Comparison of ENCODE assay signal across 1 cellular context in the genomic region with DNA sequence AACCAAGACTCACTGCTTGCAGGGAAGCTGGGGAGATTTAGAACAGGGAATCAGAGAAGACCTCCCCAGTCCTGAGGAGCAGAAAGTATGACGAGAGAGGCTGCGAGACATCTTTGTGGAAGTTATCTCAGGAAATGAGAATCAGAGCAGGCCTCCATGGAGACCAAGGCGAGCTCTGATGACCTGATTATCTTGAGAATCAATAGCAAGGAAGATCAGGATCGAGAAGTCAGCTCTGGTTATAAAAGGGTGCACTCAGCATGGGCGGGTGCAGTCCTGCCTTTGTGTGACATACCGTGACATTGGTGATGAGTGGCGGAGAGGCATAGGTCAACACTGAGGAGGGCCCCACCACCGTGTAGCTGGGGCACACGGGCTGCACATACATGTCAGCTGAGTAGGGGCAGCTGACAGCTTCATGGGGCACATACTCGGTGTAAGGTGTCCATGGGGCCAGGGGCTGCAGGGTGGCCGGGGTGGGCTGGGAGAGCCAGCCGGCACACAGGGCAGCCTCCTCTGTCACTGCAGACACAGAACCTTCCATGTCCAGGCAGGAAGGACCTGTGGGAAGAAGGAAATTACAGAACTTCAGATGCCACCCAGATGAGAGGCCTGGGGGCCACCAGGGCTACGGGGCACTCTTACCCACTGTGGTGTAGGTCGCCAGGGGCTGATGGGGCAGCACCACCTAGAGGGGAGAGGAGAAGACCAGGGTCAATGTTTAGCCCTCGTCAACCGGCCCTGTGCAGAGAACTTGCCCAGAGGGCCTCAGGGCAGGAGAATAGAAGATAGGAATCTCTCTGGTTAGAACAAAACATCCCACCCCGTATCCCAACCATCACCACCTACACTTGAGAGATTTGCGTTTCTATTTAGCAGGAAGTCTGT.
TF ChIP-seq lines count a peak whose summit lies in the region.

No MANE protein-coding gene starts in this region.

TF ChIP-seq in WTC11, 78 proteins besides CTCF, POLR2A, EP300 and RAD21:
- TF ChIP-seq, protein P1, sequence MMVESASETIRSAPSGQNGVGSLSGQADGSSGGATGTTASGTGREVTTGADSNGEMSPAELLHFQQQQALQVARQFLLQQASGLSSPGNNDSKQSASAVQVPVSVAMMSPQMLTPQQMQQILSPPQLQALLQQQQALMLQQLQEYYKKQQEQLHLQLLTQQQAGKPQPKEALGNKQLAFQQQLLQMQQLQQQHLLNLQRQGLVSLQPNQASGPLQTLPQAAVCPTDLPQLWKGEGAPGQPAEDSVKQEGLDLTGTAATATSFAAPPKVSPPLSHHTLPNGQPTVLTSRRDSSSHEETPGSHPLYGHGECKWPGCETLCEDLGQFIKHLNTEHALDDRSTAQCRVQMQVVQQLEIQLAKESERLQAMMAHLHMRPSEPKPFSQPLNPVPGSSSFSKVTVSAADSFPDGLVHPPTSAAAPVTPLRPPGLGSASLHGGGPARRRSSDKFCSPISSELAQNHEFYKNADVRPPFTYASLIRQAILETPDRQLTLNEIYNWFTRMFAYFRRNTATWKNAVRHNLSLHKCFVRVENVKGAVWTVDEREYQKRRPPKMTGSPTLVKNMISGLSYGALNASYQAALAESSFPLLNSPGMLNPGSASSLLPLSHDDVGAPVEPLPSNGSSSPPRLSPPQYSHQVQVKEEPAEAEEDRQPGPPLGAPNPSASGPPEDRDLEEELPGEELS (CRISPR knock-in tag; IDR thresholded peaks at IDR 0.05) = no peak
- TF ChIP-seq, protein P2, sequence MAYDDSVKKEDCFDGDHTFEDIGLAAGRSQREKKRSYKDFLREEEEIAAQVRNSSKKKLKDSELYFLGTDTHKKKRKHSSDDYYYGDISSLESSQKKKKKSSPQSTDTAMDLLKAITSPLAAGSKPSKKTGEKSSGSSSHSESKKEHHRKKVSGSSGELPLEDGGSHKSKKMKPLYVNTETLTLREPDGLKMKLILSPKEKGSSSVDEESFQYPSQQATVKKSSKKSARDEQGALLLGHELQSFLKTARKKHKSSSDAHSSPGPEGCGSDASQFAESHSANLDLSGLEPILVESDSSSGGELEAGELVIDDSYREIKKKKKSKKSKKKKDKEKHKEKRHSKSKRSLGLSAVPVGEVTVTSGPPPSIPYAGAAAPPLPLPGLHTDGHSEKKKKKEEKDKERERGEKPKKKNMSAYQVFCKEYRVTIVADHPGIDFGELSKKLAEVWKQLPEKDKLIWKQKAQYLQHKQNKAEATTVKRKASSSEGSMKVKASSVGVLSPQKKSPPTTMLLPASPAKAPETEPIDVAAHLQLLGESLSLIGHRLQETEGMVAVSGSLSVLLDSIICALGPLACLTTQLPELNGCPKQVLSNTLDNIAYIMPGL (CRISPR knock-in tag; IDR thresholded peaks at IDR 0.05) = no peak
- TF ChIP-seq PRRX2 (CRISPR knock-in tag; IDR thresholded peaks at IDR 0.05) (no peak), ZNF219 (CRISPR knock-in tag; IDR thresholded peaks at IDR 0.05; ENCODE audit: borderline replicate concordance) (no peak), EMX1 (CRISPR knock-in tag; IDR thresholded peaks at IDR 0.05) (no peak), ETV6 (CRISPR knock-in tag; IDR thresholded peaks at IDR 0.05) (no peak), ZNF396 (CRISPR knock-in tag; IDR thresholded peaks at IDR 0.05; ENCODE audit: borderline replicate concordance) (no peak)
- TF ChIP-seq, protein P3, sequence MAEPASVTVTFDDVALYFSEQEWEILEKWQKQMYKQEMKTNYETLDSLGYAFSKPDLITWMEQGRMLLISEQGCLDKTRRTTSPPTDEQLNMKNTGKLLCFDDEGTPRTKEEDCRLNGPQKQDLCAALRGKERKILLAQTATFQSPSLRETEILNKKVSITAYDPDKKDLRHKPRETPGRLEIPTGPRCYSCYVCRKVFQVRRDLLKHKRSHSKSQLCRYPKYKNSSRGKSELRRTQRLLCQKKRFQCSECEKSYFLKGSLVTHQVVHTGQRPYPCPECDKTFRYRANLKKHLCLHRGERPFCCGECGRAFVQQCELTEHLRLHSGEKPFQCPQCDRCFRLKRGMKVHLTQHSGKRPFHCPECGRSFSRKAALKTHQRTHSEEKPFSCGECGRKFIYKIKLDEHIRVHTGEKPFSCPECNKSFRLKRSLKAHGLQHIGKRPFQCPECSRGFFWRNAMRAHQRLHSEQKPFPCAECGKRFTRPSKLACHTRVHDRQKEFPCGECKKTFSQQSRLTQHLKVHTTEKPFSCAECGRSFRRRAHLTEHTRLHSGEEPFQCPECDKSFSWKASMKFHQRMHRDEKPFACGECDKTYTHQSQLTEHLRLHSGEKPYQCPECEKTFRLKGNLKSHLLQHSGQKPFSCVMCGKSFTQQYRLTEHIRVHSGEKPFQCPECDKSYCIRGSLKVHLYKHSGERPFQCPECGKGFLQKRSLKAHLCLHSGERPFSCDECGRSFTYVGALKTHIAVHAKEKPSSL (CRISPR knock-in tag; conservative IDR thresholded peaks at IDR 0.05) = no peak
- TF ChIP-seq, protein P4, sequence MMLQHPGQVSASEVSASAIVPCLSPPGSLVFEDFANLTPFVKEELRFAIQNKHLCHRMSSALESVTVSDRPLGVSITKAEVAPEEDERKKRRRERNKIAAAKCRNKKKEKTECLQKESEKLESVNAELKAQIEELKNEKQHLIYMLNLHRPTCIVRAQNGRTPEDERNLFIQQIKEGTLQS (CRISPR knock-in tag; conservative IDR thresholded peaks at IDR 0.05) = no peak
- TF ChIP-seq, protein P5, sequence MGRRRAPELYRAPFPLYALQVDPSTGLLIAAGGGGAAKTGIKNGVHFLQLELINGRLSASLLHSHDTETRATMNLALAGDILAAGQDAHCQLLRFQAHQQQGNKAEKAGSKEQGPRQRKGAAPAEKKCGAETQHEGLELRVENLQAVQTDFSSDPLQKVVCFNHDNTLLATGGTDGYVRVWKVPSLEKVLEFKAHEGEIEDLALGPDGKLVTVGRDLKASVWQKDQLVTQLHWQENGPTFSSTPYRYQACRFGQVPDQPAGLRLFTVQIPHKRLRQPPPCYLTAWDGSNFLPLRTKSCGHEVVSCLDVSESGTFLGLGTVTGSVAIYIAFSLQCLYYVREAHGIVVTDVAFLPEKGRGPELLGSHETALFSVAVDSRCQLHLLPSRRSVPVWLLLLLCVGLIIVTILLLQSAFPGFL (CRISPR knock-in tag; IDR thresholded peaks at IDR 0.05; ENCODE audit: borderline replicate concordance) = no peak
- TF ChIP-seq, protein P6, sequence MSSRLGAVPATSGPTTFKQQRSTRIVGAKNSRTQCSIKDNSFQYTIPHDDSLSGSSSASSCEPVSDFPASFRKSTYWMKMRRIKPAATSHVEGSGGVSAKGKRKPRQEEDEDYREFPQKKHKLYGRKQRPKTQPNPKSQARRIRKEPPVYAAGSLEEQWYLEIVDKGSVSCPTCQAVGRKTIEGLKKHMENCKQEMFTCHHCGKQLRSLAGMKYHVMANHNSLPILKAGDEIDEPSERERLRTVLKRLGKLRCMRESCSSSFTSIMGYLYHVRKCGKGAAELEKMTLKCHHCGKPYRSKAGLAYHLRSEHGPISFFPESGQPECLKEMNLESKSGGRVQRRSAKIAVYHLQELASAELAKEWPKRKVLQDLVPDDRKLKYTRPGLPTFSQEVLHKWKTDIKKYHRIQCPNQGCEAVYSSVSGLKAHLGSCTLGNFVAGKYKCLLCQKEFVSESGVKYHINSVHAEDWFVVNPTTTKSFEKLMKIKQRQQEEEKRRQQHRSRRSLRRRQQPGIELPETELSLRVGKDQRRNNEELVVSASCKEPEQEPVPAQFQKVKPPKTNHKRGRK (CRISPR knock-in tag; IDR thresholded peaks at IDR 0.05; ENCODE audit: borderline replicate concordance) = no peak
- TF ChIP-seq, protein P7, sequence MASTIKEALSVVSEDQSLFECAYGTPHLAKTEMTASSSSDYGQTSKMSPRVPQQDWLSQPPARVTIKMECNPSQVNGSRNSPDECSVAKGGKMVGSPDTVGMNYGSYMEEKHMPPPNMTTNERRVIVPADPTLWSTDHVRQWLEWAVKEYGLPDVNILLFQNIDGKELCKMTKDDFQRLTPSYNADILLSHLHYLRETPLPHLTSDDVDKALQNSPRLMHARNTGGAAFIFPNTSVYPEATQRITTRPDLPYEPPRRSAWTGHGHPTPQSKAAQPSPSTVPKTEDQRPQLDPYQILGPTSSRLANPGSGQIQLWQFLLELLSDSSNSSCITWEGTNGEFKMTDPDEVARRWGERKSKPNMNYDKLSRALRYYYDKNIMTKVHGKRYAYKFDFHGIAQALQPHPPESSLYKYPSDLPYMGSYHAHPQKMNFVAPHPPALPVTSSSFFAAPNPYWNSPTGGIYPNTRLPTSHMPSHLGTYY (CRISPR knock-in tag; IDR thresholded peaks at IDR 0.05) = no peak
- TF ChIP-seq, protein P8, sequence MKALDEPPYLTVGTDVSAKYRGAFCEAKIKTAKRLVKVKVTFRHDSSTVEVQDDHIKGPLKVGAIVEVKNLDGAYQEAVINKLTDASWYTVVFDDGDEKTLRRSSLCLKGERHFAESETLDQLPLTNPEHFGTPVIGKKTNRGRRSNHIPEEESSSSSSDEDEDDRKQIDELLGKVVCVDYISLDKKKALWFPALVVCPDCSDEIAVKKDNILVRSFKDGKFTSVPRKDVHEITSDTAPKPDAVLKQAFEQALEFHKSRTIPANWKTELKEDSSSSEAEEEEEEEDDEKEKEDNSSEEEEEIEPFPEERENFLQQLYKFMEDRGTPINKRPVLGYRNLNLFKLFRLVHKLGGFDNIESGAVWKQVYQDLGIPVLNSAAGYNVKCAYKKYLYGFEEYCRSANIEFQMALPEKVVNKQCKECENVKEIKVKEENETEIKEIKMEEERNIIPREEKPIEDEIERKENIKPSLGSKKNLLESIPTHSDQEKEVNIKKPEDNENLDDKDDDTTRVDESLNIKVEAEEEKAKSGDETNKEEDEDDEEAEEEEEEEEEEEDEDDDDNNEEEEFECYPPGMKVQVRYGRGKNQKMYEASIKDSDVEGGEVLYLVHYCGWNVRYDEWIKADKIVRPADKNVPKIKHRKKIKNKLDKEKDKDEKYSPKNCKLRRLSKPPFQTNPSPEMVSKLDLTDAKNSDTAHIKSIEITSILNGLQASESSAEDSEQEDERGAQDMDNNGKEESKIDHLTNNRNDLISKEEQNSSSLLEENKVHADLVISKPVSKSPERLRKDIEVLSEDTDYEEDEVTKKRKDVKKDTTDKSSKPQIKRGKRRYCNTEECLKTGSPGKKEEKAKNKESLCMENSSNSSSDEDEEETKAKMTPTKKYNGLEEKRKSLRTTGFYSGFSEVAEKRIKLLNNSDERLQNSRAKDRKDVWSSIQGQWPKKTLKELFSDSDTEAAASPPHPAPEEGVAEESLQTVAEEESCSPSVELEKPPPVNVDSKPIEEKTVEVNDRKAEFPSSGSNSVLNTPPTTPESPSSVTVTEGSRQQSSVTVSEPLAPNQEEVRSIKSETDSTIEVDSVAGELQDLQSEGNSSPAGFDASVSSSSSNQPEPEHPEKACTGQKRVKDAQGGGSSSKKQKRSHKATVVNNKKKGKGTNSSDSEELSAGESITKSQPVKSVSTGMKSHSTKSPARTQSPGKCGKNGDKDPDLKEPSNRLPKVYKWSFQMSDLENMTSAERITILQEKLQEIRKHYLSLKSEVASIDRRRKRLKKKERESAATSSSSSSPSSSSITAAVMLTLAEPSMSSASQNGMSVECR (CRISPR knock-in tag; IDR thresholded peaks at IDR 0.05; ENCODE audit: borderline replicate concordance) = no peak
TF ChIP-seq in WTC11: peak in this region for 0.
